31 cellular contexts compared by ENCODE assay signal in the genomic region with DNA sequence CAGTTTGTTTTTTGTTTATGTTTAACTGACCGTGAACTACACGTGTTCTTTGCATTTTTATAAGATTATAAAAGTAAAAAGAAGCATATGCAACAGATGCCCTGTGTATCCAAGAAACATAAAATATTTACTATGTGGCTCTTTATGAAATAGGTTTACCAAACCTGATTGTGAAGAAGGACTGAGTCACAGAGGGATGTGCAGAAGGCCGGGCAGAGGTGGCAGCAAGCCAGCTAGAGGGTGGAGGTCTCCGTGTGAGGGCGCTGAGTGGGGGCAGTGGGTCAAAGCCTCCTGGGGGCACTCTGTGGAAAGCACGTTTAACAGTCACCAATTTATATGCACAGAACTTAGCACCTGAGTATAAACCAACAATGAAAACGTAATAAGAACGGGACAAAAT.
"Had no signal": no experiment of that assay in that cellular context is flagged by ENCODE, and none has a peak within 500 bp of the region (broad histone marks: within the 10 kb centered on the region; RNA-seq: fewer than 3 reads in every experiment).

No MANE protein-coding gene starts in this region.

- H3K9me3 ChIP-seq: SJCRH30 had no signal

- H3K27ac ChIP-seq: ascending aorta, cardiac muscle cell, SJCRH30, SK-N-MC, WERI-Rb-1 had no signal

- H3K27me3 ChIP-seq: ascending aorta, MG63 had no signal

- H3K36me3 ChIP-seq: ascending aorta, cardiac muscle cell, MG63, SJCRH30, WERI-Rb-1 had no signal

- H3K4me3 ChIP-seq: ascending aorta, cardiac muscle cell, MG63, SJCRH30, SK-N-MC had no signal

- H3K4me1 ChIP-seq: ascending aorta, SJCRH30 had no signal

- DNase-seq: activated CD4-positive, alpha-beta T cell treated with anti-CD3 and anti-CD28 coated beads for 1 hour; activated CD4-positive, alpha-beta T cell treated with anti-CD3 and anti-CD28 coated beads, Interleukin-2, amount 10 ng/mL, durations not matched to agents 24 days and 14 days; activated CD4-positive, alpha-beta T cell treated with anti-CD3 and anti-CD28 coated beads, Interleukin-2, amount 50 U/mL, for 4 hours; activated CD4-positive, CD25-positive, alpha-beta regulatory T cell; activated CD8-positive, alpha-beta T cell treated with anti-CD3 and anti-CD28 coated beads for 36 hours; activated effector memory CD4-positive, alpha-beta T cell treated with Interleukin-2 at 50 U/mL for 16 hours; activated naive CD4-positive, alpha-beta T cell; activated naive CD4-positive, alpha-beta T cell treated with anti-CD3 and anti-CD28 coated beads, Interleukin-2, amount 50 U/mL, for 16 hours; activated naive CD8-positive, alpha-beta T cell treated with anti-CD3 and anti-CD28 coated beads for 36 hours; activated T-cell treated with anti-CD3 and anti-CD28 coated beads for 4 hours; activated T-cell treated with anti-CD3 and anti-CD28 coated beads, Interleukin-2, amount 50 U/mL, for 48 hours; amygdala; Kasumi-1; KG1; MG63; MV-4-11; NCI-H1092; NCI-H1417 treated with DMSO at 0.1 percent for 48 hours; NCI-H187 treated with DMSO at 0.1 percent for 48 hours; NCI-H2171 treated with DMSO at 0.1 percent for 48 hours; NCI-H2227 treated with DMSO at 0.1 percent for 48 hours; NCI-H446; NK-92 treated with Interleukin-12 subunit alpha and Interleukin-12 subunit beta, amount 100 ng/mL, for 24 hours; Right ventricle myocardium superior; SJCRH30; T1000 had no signal

- H3K27ac Mint-ChIP-seq: activated CD4-positive, alpha-beta T cell treated with anti-CD3 and anti-CD28 coated beads, Interleukin-2, amount 10 ng/mL, durations not matched to agents 24 days and 14 days; activated CD8-positive, alpha-beta T cell treated with anti-CD3 and anti-CD28 coated beads for 36 hours; activated naive CD8-positive, alpha-beta T cell treated with anti-CD3 and anti-CD28 coated beads for 36 hours had no signal

- H3K4me3 Mint-ChIP-seq: activated CD4-positive, alpha-beta T cell treated with anti-CD3 and anti-CD28 coated beads, Interleukin-2, amount 10 ng/mL, durations not matched to agents 24 days and 14 days; activated CD8-positive, alpha-beta T cell treated with anti-CD3 and anti-CD28 coated beads for 36 hours; activated naive CD8-positive, alpha-beta T cell treated with anti-CD3 and anti-CD28 coated beads for 36 hours; central memory CD8-positive, alpha-beta T cell had no signal
